29 cellular contexts compared by ENCODE assay signal in genomic region chr4:98670186-98670585, GRCh38.
"Had no signal": no experiment of that assay in that cellular context is flagged by ENCODE, and none has a peak within 500 bp of the region (broad histone marks: within the 10 kb centered on the region; RNA-seq: fewer than 3 reads in every experiment).

No MANE protein-coding gene starts in this region.

- H3K27ac ChIP-seq: adrenal gland, body of pancreas, esophagus squamous epithelium, gastroesophageal sphincter, heart right ventricle had no signal

- ATAC-seq: activated CD8-positive, alpha-beta T cell treated with anti-CD3 and anti-CD28 coated beads for 36 hours; activated naive CD8-positive, alpha-beta T cell treated with anti-CD3 and anti-CD28 coated beads, Interleukin-2, amount 50 U/mL, for 24 hours; body of pancreas; effector memory CD8-positive, alpha-beta T cell; gastroesophageal sphincter; heart right ventricle had no signal

- H3K27me3 ChIP-seq: adrenal gland, body of pancreas, esophagus squamous epithelium, gastroesophageal sphincter had no signal

- H3K27ac Mint-ChIP-seq: activated CD4-positive, alpha-beta T cell treated with anti-CD3 and anti-CD28 coated beads, Interleukin-2, amount 10 ng/mL, durations not matched to agents 7 days and 5 days; activated CD8-positive, alpha-beta T cell treated with anti-CD3 and anti-CD28 coated beads for 36 hours; activated naive CD8-positive, alpha-beta T cell treated with anti-CD3 and anti-CD28 coated beads for 36 hours; activated naive CD8-positive, alpha-beta T cell treated with anti-CD3 and anti-CD28 coated beads, Interleukin-2, amount 50 U/mL, for 24 hours; activated T-cell treated with anti-CD3 and anti-CD28 coated beads, Interleukin-2, amount 50 U/mL, for 24 hours; activated T-helper 1 cell treated with anti-CD3 and anti-CD28 coated beads, Interleukin-12 subunit alpha, Interleukin-12 subunit beta, Interleukin-2, Interleukin-4 antibody, amounts not matched to agents 30 ng/mL and 10 ng/mL and 1 ng/mL, durations not matched to agents 14 hours and 24 hours and 36 hours; effector memory CD8-positive, alpha-beta T cell had no signal

- H3K4me3 Mint-ChIP-seq: activated CD4-positive, alpha-beta T cell treated with anti-CD3 and anti-CD28 coated beads, Interleukin-2, amount 10 ng/mL, durations not matched to agents 7 days and 5 days; activated CD8-positive, alpha-beta T cell treated with anti-CD3 and anti-CD28 coated beads for 36 hours; activated naive CD8-positive, alpha-beta T cell treated with anti-CD3 and anti-CD28 coated beads for 36 hours; activated naive CD8-positive, alpha-beta T cell treated with anti-CD3 and anti-CD28 coated beads, Interleukin-2, amount 50 U/mL, for 24 hours; activated T-cell treated with anti-CD3 and anti-CD28 coated beads, Interleukin-2, amount 50 U/mL, for 24 hours; activated T-helper 1 cell treated with anti-CD3 and anti-CD28 coated beads, Interleukin-12 subunit alpha, Interleukin-12 subunit beta, Interleukin-2, Interleukin-4 antibody, amounts not matched to agents 30 ng/mL and 10 ng/mL and 1 ng/mL, durations not matched to agents 14 hours and 24 hours and 36 hours; effector memory CD8-positive, alpha-beta T cell had no signal

- H3K4me1 ChIP-seq: adrenal gland, body of pancreas, esophagus squamous epithelium, gastroesophageal sphincter, heart right ventricle had no signal

- H3K27me3 Mint-ChIP-seq: activated CD8-positive, alpha-beta T cell treated with anti-CD3 and anti-CD28 coated beads for 36 hours; activated naive CD8-positive, alpha-beta T cell treated with anti-CD3 and anti-CD28 coated beads for 36 hours; activated T-cell treated with anti-CD3 and anti-CD28 coated beads, Interleukin-2, amount 50 U/mL, for 24 hours had no signal

- H3K9me3 ChIP-seq: adrenal gland, body of pancreas, esophagus squamous epithelium, gastroesophageal sphincter, heart right ventricle had no signal

- H3K36me3 ChIP-seq: adrenal gland, esophagus squamous epithelium, gastroesophageal sphincter, heart right ventricle had no signal

- DNase-seq: activated CD4-positive, alpha-beta T cell treated with anti-CD3 and anti-CD28 coated beads for 4 hours; activated CD4-positive, alpha-beta T cell treated with anti-CD3 and anti-CD28 coated beads, Interleukin-2, amount 10 ng/mL, durations not matched to agents 7 days and 5 days; activated CD4-positive, alpha-beta T cell treated with anti-CD3 and anti-CD28 coated beads, Interleukin-2, amount 50 U/mL, for 48 hours; activated CD4-positive, CD25-positive, alpha-beta regulatory T cell; activated CD4-positive, CD25-positive, alpha-beta regulatory T cell treated with anti-CD3 and anti-CD28 coated beads, Interleukin-2, amount 50 U/mL, for 72 hours; activated CD8-positive, alpha-beta memory T cell treated with anti-CD3 and anti-CD28 coated beads for 24 hours; activated CD8-positive, alpha-beta T cell treated with anti-CD3 and anti-CD28 coated beads for 36 hours; activated gamma-delta T cell; activated naive CD4-positive, alpha-beta T cell; activated naive CD4-positive, alpha-beta T cell treated with anti-CD3 and anti-CD28 coated beads, Interleukin-2, amount 50 U/mL, for 16 hours; activated naive CD8-positive, alpha-beta T cell treated with anti-CD3 and anti-CD28 coated beads for 36 hours; activated naive CD8-positive, alpha-beta T cell treated with anti-CD3 and anti-CD28 coated beads, Interleukin-2, amount 50 U/mL, for 24 hours; activated T-cell treated with anti-CD3 and anti-CD28 coated beads, Interleukin-2, amount 50 U/mL, for 24 hours; adrenal gland; amygdala; aorta; body of pancreas; caudate nucleus; cortex of kidney; dermis blood vessel endothelial cell; effector CD4-positive, alpha-beta T cell; effector memory CD8-positive, alpha-beta T cell; erythroblast; esophagus squamous epithelium; foreskin melanocyte; heart right ventricle; T-helper 2 cell had no signal

- H3K9me3 Mint-ChIP-seq: activated naive CD8-positive, alpha-beta T cell treated with anti-CD3 and anti-CD28 coated beads, Interleukin-2, amount 50 U/mL, for 24 hours; activated T-cell treated with anti-CD3 and anti-CD28 coated beads, Interleukin-2, amount 50 U/mL, for 24 hours; effector memory CD8-positive, alpha-beta T cell had no signal

- H3K4me3 ChIP-seq: adrenal gland, body of pancreas, esophagus squamous epithelium, gastroesophageal sphincter, heart right ventricle had no signal
